In the genomic region with DNA sequence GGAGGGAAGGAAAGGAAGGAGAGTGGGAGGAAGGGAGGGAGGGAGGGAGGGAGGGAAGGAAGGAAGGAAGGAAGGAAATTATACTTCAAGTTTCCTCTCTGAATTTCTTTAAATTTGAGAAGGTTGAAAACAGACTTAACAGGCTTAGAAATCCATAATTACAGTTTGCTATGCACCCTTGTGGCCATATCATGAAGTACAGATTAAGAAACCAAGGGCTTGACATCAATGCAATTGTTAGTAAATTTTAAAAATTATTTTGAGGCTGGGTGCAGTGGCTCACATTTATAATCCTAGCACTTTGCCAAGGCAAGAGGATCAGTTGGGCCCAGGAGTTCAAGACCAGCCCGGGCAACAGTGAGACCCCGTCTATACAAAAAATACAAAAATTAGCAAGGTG, we compare ENCODE assay signal across 8 cellular contexts. TPM values are rescaled to one million over a fixed set of nuclear protein-coding genes. Genes with fewer than 3 reads are reported as not detected.
DNase-seq lines count a peak whose midpoint lies in the region; ATAC-seq and TF ChIP-seq lines count a peak whose summit lies in the region.

No MANE protein-coding gene starts in this region.

- no peak overlapping the region for H3K4me3 ChIP-seq in spleen
- H3K4me3 ChIP-seq in aorta (ENCODE audit: low read length in 2 of 2), result no peak overlapping the region

- no peaks in the 10 kb centered on the region for H3K9me3 ChIP-seq in spleen
- H3K9me3 ChIP-seq in aorta (ENCODE audit: control insufficient read depth, low read length), result no peaks in the 10 kb centered on the region

- H3K4me1 ChIP-seq in spleen (peaks cover 0 to 24% (median 3%) of the 10 kb centered on the region in 6 donors), aorta (ENCODE audit: control insufficient read depth in 1 of 2, insufficient read depth in 2 of 2, low read length in 2 of 2) (no peaks in the 10 kb centered on the region)

- H3K36me3 ChIP-seq in spleen, result peaks cover 0 to 72% (median 50%) of the 10 kb centered on the region in 6 donors
- peaks cover 0 to 2% of the 10 kb centered on the region in 2 donors for H3K36me3 ChIP-seq in aorta (ENCODE audit: control insufficient read depth in 1 of 2, insufficient read depth in 2 of 2, low read length in 1 of 2)

- TF ChIP-seq POLR2A in erythroblast (IDR thresholded peaks at IDR 0.05; ENCODE audit: low read length) (no peak), spleen (IDR thresholded peaks at IDR 0.05) (no peak)

- intact Hi-C loops in spleen (cut with DNase I; ENCODE audit: low total_unique reads) (no loop called here), aorta (cut with DNase I) (no loop called here)

- peak in 6 of 11 experiments; percentile 15 to 56 (median 36) for TF ChIP-seq CTCF in spleen (IDR thresholded peaks at IDR 0.05 in 8 of 11, conservative IDR thresholded peaks at IDR 0.05 in 3 of 11)

- no peaks in the 10 kb centered on the region for H3K27me3 ChIP-seq in spleen (replicated peaks in 1 of 7)
- no peaks in the 10 kb centered on the region for H3K27me3 ChIP-seq in aorta (ENCODE audit: control insufficient read depth in 1 of 2, insufficient read depth in 2 of 2, low read length in 1 of 2)

- 92 to 97% (median 96%) methylated on average over 2 of the region's 2 CpGs for WGBS in spleen, 5 donors
- 87 to 91% methylated on average over 2 of the region's 2 CpGs for WGBS in aorta, 2 donors

- no peak overlapping the region for H3K27ac ChIP-seq in spleen
- H3K27ac ChIP-seq in aorta (ENCODE audit: low read depth in 1 of 2, low read length in 2 of 2), result no peak overlapping the region

- ATAC-seq in aorta (ENCODE audit: low FRiP score), result no peak
- ATAC-seq in activated CD4-positive, CD25-positive, alpha-beta regulatory T cell treated with anti-CD3 and anti-CD28 coated beads, Interleukin-2, amount 50 U/mL, for 24 hours, result no peak

- DNase-seq in SKM-1 treated with dmso at 0.1 percent for 144 hours (lab: John Stamatoyannopoulos, UW; ENCODE audit: unreplicated experiment) (peak; percentile 32), SKM-1 (lab: John Stamatoyannopoulos, UW; ENCODE audit: unreplicated experiment) (no peak), NCI-H69 (lab: John Stamatoyannopoulos, UW) (peak; percentile 30), erythroblast (lab: John Stamatoyannopoulos, UW) (peak; percentile 26 to 40), spleen (no peak), aorta (no peak), SW480 (ENCODE audit: low spot score) (no peak)

RNA-seq across cellular contexts. Expression of gene ANP32E, which starts 14.4 kb away (rescaled TPM):
- 10 to 100 TPM; 29.8 to 44.0 (median 35.2) TPM for total RNA-seq in spleen
- polyA plus RNA-seq in spleen, result 10 to 100 TPM; 24.6 to 35.6 (median 31.7) TPM
- total RNA-seq in aorta, result 10 to 100 TPM; 32.9 to 37.1 TPM
- polyA plus RNA-seq in aorta, result 10 to 100 TPM; 24.6 to 44.8 TPM

RNA-seq across cellular contexts. Expression of gene CA14, which starts 36.0 kb away (rescaled TPM):
- total RNA-seq in spleen (not detected), aorta (not detected)
- polyA plus RNA-seq in spleen (not detected), aorta (not detected)

RNA-seq across cellular contexts. Expression of gene APH1A, which starts 47.3 kb away (rescaled TPM):
- 100 to 1,000 TPM; 116 to 170 (median 135) TPM for total RNA-seq in spleen
- 100 to 1,000 TPM in 1 of 3 donors, 10 to 100 TPM in 2; 72.0 to 186 (median 87.3) TPM for polyA plus RNA-seq in spleen
- total RNA-seq in aorta, result 10 to 100 TPM; 69.9 to 82.9 TPM
- 10 to 100 TPM; 67.8 to 75.8 TPM for polyA plus RNA-seq in aorta

RNA-seq across cellular contexts. Expression of gene C1orf54, which starts 51.0 kb away (rescaled TPM):
- total RNA-seq in spleen (10 to 100 TPM; 15.1 to 42.8 (median 28.7) TPM), aorta (10 to 100 TPM; 33.0 to 34.9 TPM)
- polyA plus RNA-seq in spleen (10 to 100 TPM; 23.4 to 46.7 (median 37.4) TPM), aorta (100 to 1,000 TPM; 102 to 278 TPM)

Comparison
In these comparisons a context has a peak if more than half of its experiments do, and no peak if none do; other contexts are left out.
1. DNase-seq: peak in SKM-1 treated with dmso at 0.1 percent for 144 hours (single experiment), NCI-H69 (single experiment) and erythroblast (2 of 2); none in SKM-1 (single experiment), spleen (single experiment), aorta (0 of 2) and SW480 (single experiment).